In genomic region chr9:30075451-30076199, GRCh38 we compare ENCODE assay signal across 1 cellular context.
TF ChIP-seq lines count a peak whose summit lies in the region.

No MANE protein-coding gene starts in this region.

TF ChIP-seq in GM12878, 131 proteins besides CTCF, POLR2A, EP300 and RAD21 (continued from another document and continues in another):
- TF ChIP-seq, protein P1, sequence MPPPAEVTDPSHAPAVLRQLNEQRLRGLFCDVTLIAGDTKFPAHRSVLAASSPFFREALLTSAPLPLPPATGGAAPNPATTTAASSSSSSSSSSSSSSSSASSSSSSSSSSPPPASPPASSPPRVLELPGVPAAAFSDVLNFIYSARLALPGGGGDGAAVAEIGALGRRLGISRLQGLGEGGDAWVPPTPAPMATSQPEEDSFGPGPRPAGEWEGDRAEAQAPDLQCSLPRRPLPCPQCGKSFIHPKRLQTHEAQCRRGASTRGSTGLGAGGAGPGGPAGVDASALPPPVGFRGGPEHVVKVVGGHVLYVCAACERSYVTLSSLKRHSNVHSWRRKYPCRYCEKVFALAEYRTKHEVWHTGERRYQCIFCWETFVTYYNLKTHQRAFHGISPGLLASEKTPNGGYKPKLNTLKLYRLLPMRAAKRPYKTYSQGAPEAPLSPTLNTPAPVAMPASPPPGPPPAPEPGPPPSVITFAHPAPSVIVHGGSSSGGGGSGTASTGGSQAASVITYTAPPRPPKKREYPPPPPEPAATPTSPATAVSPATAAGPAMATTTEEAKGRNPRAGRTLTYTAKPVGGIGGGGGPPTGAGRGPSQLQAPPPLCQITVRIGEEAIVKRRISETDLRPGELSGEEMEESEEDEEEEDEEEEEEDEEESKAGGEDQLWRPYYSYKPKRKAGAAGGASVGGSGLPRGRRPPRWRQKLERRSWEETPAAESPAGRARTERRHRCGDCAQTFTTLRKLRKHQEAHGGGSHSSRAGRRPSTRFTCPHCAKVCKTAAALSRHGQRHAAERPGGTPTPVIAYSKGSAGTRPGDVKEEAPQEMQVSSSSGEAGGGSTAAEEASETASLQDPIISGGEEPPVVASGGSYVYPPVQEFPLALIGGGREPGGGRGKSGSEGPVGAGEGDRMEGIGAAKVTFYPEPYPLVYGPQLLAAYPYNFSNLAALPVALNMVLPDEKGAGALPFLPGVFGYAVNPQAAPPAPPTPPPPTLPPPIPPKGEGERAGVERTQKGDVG (CRISPR knock-in tag; IDR thresholded peaks at IDR 0.05): no peak
- peak; percentile 79 for TF ChIP-seq JUND (IDR thresholded peaks at IDR 0.05; ENCODE audit: low read depth, low read length)
- no peak for TF ChIP-seq NRF1 (conservative IDR thresholded peaks at IDR 0.05; ENCODE audit: low read depth, low read length)
- TF ChIP-seq, protein P2, sequence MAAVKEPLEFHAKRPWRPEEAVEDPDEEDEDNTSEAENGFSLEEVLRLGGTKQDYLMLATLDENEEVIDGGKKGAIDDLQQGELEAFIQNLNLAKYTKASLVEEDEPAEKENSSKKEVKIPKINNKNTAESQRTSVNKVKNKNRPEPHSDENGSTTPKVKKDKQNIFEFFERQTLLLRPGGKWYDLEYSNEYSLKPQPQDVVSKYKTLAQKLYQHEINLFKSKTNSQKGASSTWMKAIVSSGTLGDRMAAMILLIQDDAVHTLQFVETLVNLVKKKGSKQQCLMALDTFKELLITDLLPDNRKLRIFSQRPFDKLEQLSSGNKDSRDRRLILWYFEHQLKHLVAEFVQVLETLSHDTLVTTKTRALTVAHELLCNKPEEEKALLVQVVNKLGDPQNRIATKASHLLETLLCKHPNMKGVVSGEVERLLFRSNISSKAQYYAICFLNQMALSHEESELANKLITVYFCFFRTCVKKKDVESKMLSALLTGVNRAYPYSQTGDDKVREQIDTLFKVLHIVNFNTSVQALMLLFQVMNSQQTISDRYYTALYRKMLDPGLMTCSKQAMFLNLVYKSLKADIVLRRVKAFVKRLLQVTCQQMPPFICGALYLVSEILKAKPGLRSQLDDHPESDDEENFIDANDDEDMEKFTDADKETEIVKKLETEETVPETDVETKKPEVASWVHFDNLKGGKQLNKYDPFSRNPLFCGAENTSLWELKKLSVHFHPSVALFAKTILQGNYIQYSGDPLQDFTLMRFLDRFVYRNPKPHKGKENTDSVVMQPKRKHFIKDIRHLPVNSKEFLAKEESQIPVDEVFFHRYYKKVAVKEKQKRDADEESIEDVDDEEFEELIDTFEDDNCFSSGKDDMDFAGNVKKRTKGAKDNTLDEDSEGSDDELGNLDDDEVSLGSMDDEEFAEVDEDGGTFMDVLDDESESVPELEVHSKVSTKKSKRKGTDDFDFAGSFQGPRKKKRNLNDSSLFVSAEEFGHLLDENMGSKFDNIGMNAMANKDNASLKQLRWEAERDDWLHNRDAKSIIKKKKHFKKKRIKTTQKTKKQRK (IDR thresholded peaks at IDR 0.05; ENCODE audit: low read depth, low read length): no peak
- TF ChIP-seq FOXM1 (IDR thresholded peaks at IDR 0.05; ENCODE audit: low read depth, low read length): peak; percentile 52; the same call in 1 of the 2 replicates
- TF ChIP-seq CREM (IDR thresholded peaks at IDR 0.05; ENCODE audit: low read depth): peak; percentile 40; the same call in 1 of the 2 replicates
- peak; percentile 66; the same call in 1 of the 2 replicates for TF ChIP-seq IRF4 (IDR thresholded peaks at IDR 0.05; ENCODE audit: low read depth, low read length)
- TF ChIP-seq CHD4 (IDR thresholded peaks at IDR 0.05): no peak
- no peak for TF ChIP-seq ZZZ3 (IDR thresholded peaks at IDR 0.05; ENCODE audit: control insufficient read depth, insufficient read length, low read depth)
- no peak for TF ChIP-seq LARP7 (IDR thresholded peaks at IDR 0.05)
- TF ChIP-seq CHD2 (IDR thresholded peaks at IDR 0.05; ENCODE audit: borderline replicate concordance, low read depth, low read length): 0 out of 2 replicates have a peak, but pooled peaks have one; percentile 38
- TF ChIP-seq JUNB (IDR thresholded peaks at IDR 0.05): peak; percentile 86
- TF ChIP-seq BHLHE40 (IDR thresholded peaks at IDR 0.05; ENCODE audit: borderline replicate concordance in 1 of 2, low read depth in 2 of 2, low read length in 1 of 2): peak in 1 of 2 experiments; percentile 21; a peak in 1 of 4 replicates
- TF ChIP-seq ZNF217 (IDR thresholded peaks at IDR 0.05): no peak; the same call in 1 of the 2 replicates
- TF ChIP-seq PAX5 (IDR thresholded peaks at IDR 0.05; ENCODE audit: borderline replicate concordance, low read depth, low read length): 0 out of 2 replicates have a peak, but pooled peaks have one; percentile 22
- TF ChIP-seq, protein P3, sequence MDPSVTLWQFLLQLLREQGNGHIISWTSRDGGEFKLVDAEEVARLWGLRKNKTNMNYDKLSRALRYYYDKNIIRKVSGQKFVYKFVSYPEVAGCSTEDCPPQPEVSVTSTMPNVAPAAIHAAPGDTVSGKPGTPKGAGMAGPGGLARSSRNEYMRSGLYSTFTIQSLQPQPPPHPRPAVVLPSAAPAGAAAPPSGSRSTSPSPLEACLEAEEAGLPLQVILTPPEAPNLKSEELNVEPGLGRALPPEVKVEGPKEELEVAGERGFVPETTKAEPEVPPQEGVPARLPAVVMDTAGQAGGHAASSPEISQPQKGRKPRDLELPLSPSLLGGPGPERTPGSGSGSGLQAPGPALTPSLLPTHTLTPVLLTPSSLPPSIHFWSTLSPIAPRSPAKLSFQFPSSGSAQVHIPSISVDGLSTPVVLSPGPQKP (IDR thresholded peaks at IDR 0.05; ENCODE audit: low read depth, low read length): no peak
- peak; percentile 96 for TF ChIP-seq DPF2 (IDR thresholded peaks at IDR 0.05)
- TF ChIP-seq RFX5 (IDR thresholded peaks at IDR 0.05; ENCODE audit: low read depth, low read length): peak; percentile 88
- TF ChIP-seq, protein P4, sequence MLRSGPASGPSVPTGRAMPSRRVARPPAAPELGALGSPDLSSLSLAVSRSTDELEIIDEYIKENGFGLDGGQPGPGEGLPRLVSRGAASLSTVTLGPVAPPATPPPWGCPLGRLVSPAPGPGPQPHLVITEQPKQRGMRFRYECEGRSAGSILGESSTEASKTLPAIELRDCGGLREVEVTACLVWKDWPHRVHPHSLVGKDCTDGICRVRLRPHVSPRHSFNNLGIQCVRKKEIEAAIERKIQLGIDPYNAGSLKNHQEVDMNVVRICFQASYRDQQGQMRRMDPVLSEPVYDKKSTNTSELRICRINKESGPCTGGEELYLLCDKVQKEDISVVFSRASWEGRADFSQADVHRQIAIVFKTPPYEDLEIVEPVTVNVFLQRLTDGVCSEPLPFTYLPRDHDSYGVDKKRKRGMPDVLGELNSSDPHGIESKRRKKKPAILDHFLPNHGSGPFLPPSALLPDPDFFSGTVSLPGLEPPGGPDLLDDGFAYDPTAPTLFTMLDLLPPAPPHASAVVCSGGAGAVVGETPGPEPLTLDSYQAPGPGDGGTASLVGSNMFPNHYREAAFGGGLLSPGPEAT (IDR thresholded peaks at IDR 0.05; ENCODE audit: low read depth): peak; percentile 99
- TF ChIP-seq SUPT20H (IDR thresholded peaks at IDR 0.05; ENCODE audit: borderline replicate concordance, control insufficient read depth, low read depth, low read length): no peak
- TF ChIP-seq BCL11A (IDR thresholded peaks at IDR 0.05; ENCODE audit: low read depth, low read length): peak; percentile 73
- peak; percentile 88 for TF ChIP-seq ATF7 (IDR thresholded peaks at IDR 0.05; ENCODE audit: low read depth)
- TF ChIP-seq CREB1 (IDR thresholded peaks at IDR 0.05; ENCODE audit: low read depth): peak; percentile 50; the same call in 1 of the 2 replicates
- TF ChIP-seq RB1 (IDR thresholded peaks at IDR 0.05; ENCODE audit: borderline replicate concordance): no peak
- TF ChIP-seq, protein P5, sequence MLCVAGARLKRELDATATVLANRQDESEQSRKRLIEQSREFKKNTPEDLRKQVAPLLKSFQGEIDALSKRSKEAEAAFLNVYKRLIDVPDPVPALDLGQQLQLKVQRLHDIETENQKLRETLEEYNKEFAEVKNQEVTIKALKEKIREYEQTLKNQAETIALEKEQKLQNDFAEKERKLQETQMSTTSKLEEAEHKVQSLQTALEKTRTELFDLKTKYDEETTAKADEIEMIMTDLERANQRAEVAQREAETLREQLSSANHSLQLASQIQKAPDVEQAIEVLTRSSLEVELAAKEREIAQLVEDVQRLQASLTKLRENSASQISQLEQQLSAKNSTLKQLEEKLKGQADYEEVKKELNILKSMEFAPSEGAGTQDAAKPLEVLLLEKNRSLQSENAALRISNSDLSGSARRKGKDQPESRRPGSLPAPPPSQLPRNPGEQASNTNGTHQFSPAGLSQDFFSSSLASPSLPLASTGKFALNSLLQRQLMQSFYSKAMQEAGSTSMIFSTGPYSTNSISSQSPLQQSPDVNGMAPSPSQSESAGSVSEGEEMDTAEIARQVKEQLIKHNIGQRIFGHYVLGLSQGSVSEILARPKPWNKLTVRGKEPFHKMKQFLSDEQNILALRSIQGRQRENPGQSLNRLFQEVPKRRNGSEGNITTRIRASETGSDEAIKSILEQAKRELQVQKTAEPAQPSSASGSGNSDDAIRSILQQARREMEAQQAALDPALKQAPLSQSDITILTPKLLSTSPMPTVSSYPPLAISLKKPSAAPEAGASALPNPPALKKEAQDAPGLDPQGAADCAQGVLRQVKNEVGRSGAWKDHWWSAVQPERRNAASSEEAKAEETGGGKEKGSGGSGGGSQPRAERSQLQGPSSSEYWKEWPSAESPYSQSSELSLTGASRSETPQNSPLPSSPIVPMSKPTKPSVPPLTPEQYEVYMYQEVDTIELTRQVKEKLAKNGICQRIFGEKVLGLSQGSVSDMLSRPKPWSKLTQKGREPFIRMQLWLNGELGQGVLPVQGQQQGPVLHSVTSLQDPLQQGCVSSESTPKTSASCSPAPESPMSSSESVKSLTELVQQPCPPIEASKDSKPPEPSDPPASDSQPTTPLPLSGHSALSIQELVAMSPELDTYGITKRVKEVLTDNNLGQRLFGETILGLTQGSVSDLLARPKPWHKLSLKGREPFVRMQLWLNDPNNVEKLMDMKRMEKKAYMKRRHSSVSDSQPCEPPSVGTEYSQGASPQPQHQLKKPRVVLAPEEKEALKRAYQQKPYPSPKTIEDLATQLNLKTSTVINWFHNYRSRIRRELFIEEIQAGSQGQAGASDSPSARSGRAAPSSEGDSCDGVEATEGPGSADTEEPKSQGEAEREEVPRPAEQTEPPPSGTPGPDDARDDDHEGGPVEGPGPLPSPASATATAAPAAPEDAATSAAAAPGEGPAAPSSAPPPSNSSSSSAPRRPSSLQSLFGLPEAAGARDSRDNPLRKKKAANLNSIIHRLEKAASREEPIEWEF (IDR thresholded peaks at IDR 0.05; ENCODE audit: insufficient replicate concordance, low read depth, low read length): peak; percentile 41
- peak; percentile 70; the same call in 1 of the 2 replicates for TF ChIP-seq NFIC (IDR thresholded peaks at IDR 0.05; ENCODE audit: low read depth, low read length)
- no peak for TF ChIP-seq YY1 (IDR thresholded peaks at IDR 0.05; ENCODE audit: low read depth, low read length)
- TF ChIP-seq, protein P6, sequence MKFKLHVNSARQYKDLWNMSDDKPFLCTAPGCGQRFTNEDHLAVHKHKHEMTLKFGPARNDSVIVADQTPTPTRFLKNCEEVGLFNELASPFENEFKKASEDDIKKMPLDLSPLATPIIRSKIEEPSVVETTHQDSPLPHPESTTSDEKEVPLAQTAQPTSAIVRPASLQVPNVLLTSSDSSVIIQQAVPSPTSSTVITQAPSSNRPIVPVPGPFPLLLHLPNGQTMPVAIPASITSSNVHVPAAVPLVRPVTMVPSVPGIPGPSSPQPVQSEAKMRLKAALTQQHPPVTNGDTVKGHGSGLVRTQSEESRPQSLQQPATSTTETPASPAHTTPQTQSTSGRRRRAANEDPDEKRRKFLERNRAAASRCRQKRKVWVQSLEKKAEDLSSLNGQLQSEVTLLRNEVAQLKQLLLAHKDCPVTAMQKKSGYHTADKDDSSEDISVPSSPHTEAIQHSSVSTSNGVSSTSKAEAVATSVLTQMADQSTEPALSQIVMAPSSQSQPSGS (IDR thresholded peaks at IDR 0.05; ENCODE audit: low read length): peak; percentile 46; the same call in 1 of the 2 replicates
- no peak for TF ChIP-seq ZSCAN29 (IDR thresholded peaks at IDR 0.05)
- no peak for TF ChIP-seq ZNF622 (IDR thresholded peaks at IDR 0.05)
- TF ChIP-seq TCF7 (IDR thresholded peaks at IDR 0.05; ENCODE audit: borderline replicate concordance): peak; percentile 38; the same call in 1 of the 2 replicates
- TF ChIP-seq, protein P7, sequence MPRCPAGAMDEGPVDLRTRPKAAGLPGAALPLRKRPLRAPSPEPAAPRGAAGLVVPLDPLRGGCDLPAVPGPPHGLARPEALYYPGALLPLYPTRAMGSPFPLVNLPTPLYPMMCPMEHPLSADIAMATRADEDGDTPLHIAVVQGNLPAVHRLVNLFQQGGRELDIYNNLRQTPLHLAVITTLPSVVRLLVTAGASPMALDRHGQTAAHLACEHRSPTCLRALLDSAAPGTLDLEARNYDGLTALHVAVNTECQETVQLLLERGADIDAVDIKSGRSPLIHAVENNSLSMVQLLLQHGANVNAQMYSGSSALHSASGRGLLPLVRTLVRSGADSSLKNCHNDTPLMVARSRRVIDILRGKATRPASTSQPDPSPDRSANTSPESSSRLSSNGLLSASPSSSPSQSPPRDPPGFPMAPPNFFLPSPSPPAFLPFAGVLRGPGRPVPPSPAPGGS (IDR thresholded peaks at IDR 0.05; ENCODE audit: borderline replicate concordance, insufficient read depth, low read depth, low read length, poor library complexity, severe bottlenecking): peak; percentile 72
- TF ChIP-seq TCF3 (IDR thresholded peaks at IDR 0.05; ENCODE audit: borderline replicate concordance, insufficient read depth, low read depth, low read length): no peak
- no peak for TF ChIP-seq IRF3 (IDR thresholded peaks at IDR 0.05)
- TF ChIP-seq GATAD2B (conservative IDR thresholded peaks at IDR 0.05; ENCODE audit: low read depth): no peak
- TF ChIP-seq IKZF1 (conservative IDR thresholded peaks at IDR 0.05): peak; percentile 79
- peak; percentile 73; the same call in 1 of the 2 replicates for TF ChIP-seq NBN (IDR thresholded peaks at IDR 0.05)
- TF ChIP-seq SRF (IDR thresholded peaks at IDR 0.05; ENCODE audit: low read depth in 2 of 2, low read length in 2 of 2): 0 out of 4 replicates have a peak, but pooled peaks of 1 of the 2 experiments have one; percentile 13
- TF ChIP-seq CHD1 (IDR thresholded peaks at IDR 0.05; ENCODE audit: low read depth, low read length): no peak
- peak; percentile 69 for TF ChIP-seq RUNX3 (IDR thresholded peaks at IDR 0.05; ENCODE audit: low read length)
- TF ChIP-seq BMI1 (IDR thresholded peaks at IDR 0.05; ENCODE audit: borderline replicate concordance): peak; percentile 62; the same call in 1 of the 2 replicates
- peak; percentile 21 for TF ChIP-seq MEF2B (IDR thresholded peaks at IDR 0.05; ENCODE audit: partially characterized antibody, poor library complexity, severe bottlenecking)
- peak; percentile 86; the same call in 1 of the 2 replicates for TF ChIP-seq BACH1 (IDR thresholded peaks at IDR 0.05; ENCODE audit: borderline replicate concordance)
- no peak for TF ChIP-seq MTA3 (IDR thresholded peaks at IDR 0.05; ENCODE audit: borderline replicate concordance, low read length)
- peak; percentile 97 for TF ChIP-seq MTA2 (IDR thresholded peaks at IDR 0.05; ENCODE audit: low read depth)
